34 cellular contexts compared by ENCODE assay signal in genomic region chr14:96653597-96653996, GRCh38.
"Had no signal": no experiment of that assay in that cellular context is flagged by ENCODE, and none has a peak within 500 bp of the region (broad histone marks: within the 10 kb centered on the region; RNA-seq: fewer than 3 reads in every experiment).

No MANE protein-coding gene starts in this region.

- H3K27me3 ChIP-seq: adrenal gland, ascending aorta, body of pancreas, brain microvascular endothelial cell, breast epithelium had no signal

- H3K4me1 ChIP-seq: adrenal gland, ascending aorta, body of pancreas, breast epithelium had no signal

- H3K27ac ChIP-seq: adrenal gland, ascending aorta, body of pancreas, brain microvascular endothelial cell, breast epithelium, cardiac muscle cell had no signal

- H3K4me3 ChIP-seq: adrenal gland, ascending aorta, body of pancreas, breast epithelium, cardiac muscle cell had no signal

- FAIRE-seq: astrocyte, bronchial epithelial cell had no signal

- DNase-seq: activated effector memory CD4-positive, alpha-beta T cell treated with anti-CD3 and anti-CD28 coated beads, Interleukin-2, amount 50 U/mL, for 16 hours; activated effector memory CD4-positive, alpha-beta T cell treated with Interleukin-2 at 50 U/mL for 16 hours; activated gamma-delta T cell; activated gamma-delta T cell treated with Interleukin-2 at 50 U/mL for 16 hours; activated naive CD4-positive, alpha-beta T cell; activated naive CD4-positive, alpha-beta T cell treated with anti-CD3 and anti-CD28 coated beads for 36 hours; activated naive CD4-positive, alpha-beta T cell treated with anti-CD3 and anti-CD28 coated beads, Interleukin-2, amount 10 ng/mL, durations not matched to agents 7 days and 5 days; activated naive CD4-positive, alpha-beta T cell treated with anti-CD3 and anti-CD28 coated beads, Interleukin-2, amount 50 U/mL, for 16 hours; activated naive CD4-positive, alpha-beta T cell treated with Interleukin-2 at 50 U/mL for 16 hours; activated naive CD8-positive, alpha-beta T cell treated with anti-CD3 and anti-CD28 coated beads for 36 hours; activated naive CD8-positive, alpha-beta T cell treated with anti-CD3 and anti-CD28 coated beads, Interleukin-2, amount 10 ng/mL, durations not matched to agents 7 days and 5 days; activated naive CD8-positive, alpha-beta T cell treated with anti-CD3 and anti-CD28 coated beads, Interleukin-2, amount 50 U/mL, for 24 hours; activated T-cell treated with anti-CD3 and anti-CD28 coated beads, Interleukin-2, amount 50 U/mL, for 1 hour; activated T-cell treated with anti-CD3 and anti-CD28 coated beads, Interleukin-2, amount 50 U/mL, for 24 hours; activated T-cell treated with anti-CD3 and anti-CD28 coated beads, Interleukin-2, amount 50 U/mL, for 4 hours; activated T-cell treated with anti-CD3 and anti-CD28 coated beads, Interleukin-2, amount 50 U/mL, for 48 hours; activated T-cell treated with anti-CD3 and anti-CD28 coated beads, Interleukin-2, amount 50 U/mL, for 72 hours; adrenal gland; amniotic stem cell; amygdala; anterior cingulate cortex; aorta; body of pancreas; brain microvascular endothelial cell; caudate nucleus; central memory CD4-positive, alpha-beta T cell; cerebellar nuclear complex had no signal

- H3K9me3 ChIP-seq: adrenal gland had no signal

- ATAC-seq: activated naive CD4-positive, alpha-beta T cell treated with anti-CD3 and anti-CD28 coated beads, Interleukin-2, amount 50 U/mL, for 72 hours; activated naive CD8-positive, alpha-beta T cell treated with anti-CD3 and anti-CD28 coated beads, Interleukin-2, amount 50 U/mL, for 24 hours; activated T-cell treated with anti-CD3 and anti-CD28 coated beads, Interleukin-2, amount 50 U/mL, for 4 hours; activated T-cell treated with anti-CD3 and anti-CD28 coated beads, Interleukin-2, amount 50 U/mL, for 72 hours; activated T-helper 17 cell treated with anti-CD3 and anti-CD28 coated beads, Interleukin-2, amount 50 U/mL, for 72 hours; body of pancreas had no signal

- H3K36me3 ChIP-seq: adrenal gland, ascending aorta, brain microvascular endothelial cell, breast epithelium, cardiac muscle cell had no signal
